In the genomic region with DNA sequence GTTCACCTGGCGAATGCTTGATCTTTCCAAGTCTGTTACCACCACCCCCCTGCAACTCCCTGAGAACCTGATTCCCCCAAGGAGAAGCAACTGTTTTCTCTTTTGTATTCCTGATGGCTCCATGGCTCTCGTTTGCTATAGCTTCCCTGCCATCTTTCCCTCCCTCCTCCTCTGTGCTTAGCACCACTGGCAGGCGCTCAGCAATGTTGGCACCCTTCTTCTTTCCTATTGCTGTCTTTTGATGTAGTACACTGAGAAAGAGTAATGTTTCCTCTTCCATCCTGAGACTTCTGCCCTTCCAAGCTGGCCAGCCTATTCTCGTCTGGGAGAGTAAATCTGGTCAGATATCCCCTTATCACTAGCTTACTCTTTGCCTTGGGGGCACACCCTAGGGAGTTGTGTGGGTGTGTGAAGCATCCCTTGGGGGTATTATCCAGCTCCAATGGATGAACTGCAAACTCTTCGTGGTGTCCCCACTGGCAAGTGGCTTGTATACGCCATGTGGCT, we compare ENCODE assay signal across 1 cellular context.
TF ChIP-seq lines count a peak whose summit lies in the region.

No MANE protein-coding gene starts in this region.

TF ChIP-seq in IMR-90, 13 proteins besides CTCF, POLR2A, EP300 and RAD21:
- TF ChIP-seq MXI1 (IDR thresholded peaks at IDR 0.05; ENCODE audit: borderline replicate concordance, low read depth, low read length) (no peak), MAFK (IDR thresholded peaks at IDR 0.05; ENCODE audit: low read depth, low read length) (no peak), MAZ (IDR thresholded peaks at IDR 0.05; ENCODE audit: borderline replicate concordance, low read depth, low read length) (no peak; the same call in 1 of the 2 replicates), NFE2L2 (IDR thresholded peaks at IDR 0.05; ENCODE audit: low read depth, low read length) (no peak), FOS (IDR thresholded peaks at IDR 0.05; ENCODE audit: low read depth, low read length) (no peak), BHLHE40 (IDR thresholded peaks at IDR 0.05; ENCODE audit: low read depth, low read length) (no peak), RFX5 (IDR thresholded peaks at IDR 0.05; ENCODE audit: low read depth, low read length) (no peak), RCOR1 (IDR thresholded peaks at IDR 0.05; ENCODE audit: insufficient replicate concordance, low read length) (no peak), CHD1 (IDR thresholded peaks at IDR 0.05; ENCODE audit: low read depth, low read length) (no peak), CEBPB (IDR thresholded peaks at IDR 0.05; ENCODE audit: low read depth, low read length) (no peak), USF2 (IDR thresholded peaks at IDR 0.05; ENCODE audit: low read depth, low read length) (no peak), SMC3 (IDR thresholded peaks at IDR 0.05; ENCODE audit: low read depth, low read length) (no peak)
- TF ChIP-seq, protein P1, sequence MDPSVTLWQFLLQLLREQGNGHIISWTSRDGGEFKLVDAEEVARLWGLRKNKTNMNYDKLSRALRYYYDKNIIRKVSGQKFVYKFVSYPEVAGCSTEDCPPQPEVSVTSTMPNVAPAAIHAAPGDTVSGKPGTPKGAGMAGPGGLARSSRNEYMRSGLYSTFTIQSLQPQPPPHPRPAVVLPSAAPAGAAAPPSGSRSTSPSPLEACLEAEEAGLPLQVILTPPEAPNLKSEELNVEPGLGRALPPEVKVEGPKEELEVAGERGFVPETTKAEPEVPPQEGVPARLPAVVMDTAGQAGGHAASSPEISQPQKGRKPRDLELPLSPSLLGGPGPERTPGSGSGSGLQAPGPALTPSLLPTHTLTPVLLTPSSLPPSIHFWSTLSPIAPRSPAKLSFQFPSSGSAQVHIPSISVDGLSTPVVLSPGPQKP (IDR thresholded peaks at IDR 0.05; ENCODE audit: borderline replicate concordance, low read depth, low read length), result no peak
